ENCODE assay signal across 20 cellular contexts in the genomic region with DNA sequence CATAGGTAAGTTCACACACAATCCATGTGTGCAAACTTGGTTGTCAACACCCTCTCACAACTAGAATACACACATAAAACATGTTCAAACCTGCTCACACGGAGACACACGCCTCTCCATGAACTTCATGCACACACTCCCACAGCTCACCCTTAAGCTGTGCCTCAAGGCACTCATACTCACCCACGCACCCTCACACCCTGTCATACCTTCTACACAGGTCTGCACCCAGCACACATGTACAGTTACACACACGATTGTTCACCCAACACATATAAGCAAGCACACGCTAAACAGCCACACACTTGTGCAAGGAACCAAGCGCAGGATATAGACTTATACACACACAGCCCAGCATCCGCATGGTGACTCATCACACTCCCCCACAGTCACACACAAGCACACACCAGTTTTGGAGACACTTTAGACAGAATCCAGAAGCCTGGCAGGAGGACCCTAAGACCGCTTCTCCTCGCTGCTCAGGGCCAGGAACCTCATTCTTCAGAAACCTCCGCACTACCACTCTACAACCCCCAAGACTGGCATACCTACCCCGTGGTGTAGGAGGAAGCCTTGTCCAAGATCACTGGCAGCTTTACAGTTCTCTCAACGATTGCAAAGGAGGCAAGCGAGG.
"Had no signal": no experiment of that assay in that cellular context is flagged by ENCODE, and none has a peak within 500 bp of the region (broad histone marks: within the 10 kb centered on the region; RNA-seq: fewer than 3 reads in every experiment).

No MANE protein-coding gene starts in this region.

- DNase-seq: central memory CD4-positive, alpha-beta T cell; effector memory CD8-positive, alpha-beta T cell; esophagus squamous epithelium; foreskin fibroblast; glutamatergic neuron; islet precursor cell; mammary epithelial cell; mucosa of descending colon; sigmoid colon; stimulated activated CD4-positive, alpha-beta T cell treated with anti-CD3 and anti-CD28 coated beads, Interleukin-12 subunit alpha, Interleukin-12 subunit beta, amount 100 ng/mL, for 4 hours; stimulated activated naive CD4-positive, alpha-beta T cell; stomach; substantia nigra; thyroid gland had no signal

- H3K27me3 ChIP-seq: right atrium auricular region, thyroid gland had no signal

- H3K27ac Mint-ChIP-seq: effector memory CD8-positive, alpha-beta T cell; natural killer cell treated with Interleukin-12 subunit alpha and Interleukin-12 subunit beta and Interleukin-15 and Interleukin-18, amount 100 ng/mL, for 72 hours had no signal

- ATAC-seq: effector memory CD8-positive, alpha-beta T cell; gastroesophageal sphincter; left lobe of liver; mucosa of descending colon; natural killer cell treated with Interleukin-12 subunit alpha and Interleukin-12 subunit beta and Interleukin-15 and Interleukin-18, amount 100 ng/mL, for 72 hours had no signal

- H3K9me3 Mint-ChIP-seq: effector memory CD8-positive, alpha-beta T cell had no signal

- H3K36me3 ChIP-seq: esophagus squamous epithelium, gastroesophageal sphincter, right atrium auricular region, sigmoid colon, stomach, thyroid gland had no signal

- H3K9me3 ChIP-seq: mucosa of descending colon, right atrium auricular region, thyroid gland had no signal

- H3K36me3 Mint-ChIP-seq: natural killer cell treated with Interleukin-12 subunit alpha and Interleukin-12 subunit beta and Interleukin-15 and Interleukin-18, amount 100 ng/mL, for 72 hours had no signal

- H3K27ac ChIP-seq: epithelial cell of prostate, esophagus squamous epithelium, gastroesophageal sphincter, right atrium auricular region, sigmoid colon, skin epidermis, stomach, thyroid gland had no signal

- H3K4me3 ChIP-seq: esophagus squamous epithelium, gastroesophageal sphincter, mucosa of descending colon, right atrium auricular region, sigmoid colon, skin epidermis, stomach, thyroid gland had no signal

- H3K4me3 Mint-ChIP-seq: effector memory CD8-positive, alpha-beta T cell; natural killer cell treated with Interleukin-12 subunit alpha and Interleukin-12 subunit beta and Interleukin-15 and Interleukin-18, amount 100 ng/mL, for 72 hours had no signal

- H3K4me1 ChIP-seq: esophagus squamous epithelium, gastroesophageal sphincter, right atrium auricular region, sigmoid colon, stomach, thyroid gland had no signal
